In the genomic region with DNA sequence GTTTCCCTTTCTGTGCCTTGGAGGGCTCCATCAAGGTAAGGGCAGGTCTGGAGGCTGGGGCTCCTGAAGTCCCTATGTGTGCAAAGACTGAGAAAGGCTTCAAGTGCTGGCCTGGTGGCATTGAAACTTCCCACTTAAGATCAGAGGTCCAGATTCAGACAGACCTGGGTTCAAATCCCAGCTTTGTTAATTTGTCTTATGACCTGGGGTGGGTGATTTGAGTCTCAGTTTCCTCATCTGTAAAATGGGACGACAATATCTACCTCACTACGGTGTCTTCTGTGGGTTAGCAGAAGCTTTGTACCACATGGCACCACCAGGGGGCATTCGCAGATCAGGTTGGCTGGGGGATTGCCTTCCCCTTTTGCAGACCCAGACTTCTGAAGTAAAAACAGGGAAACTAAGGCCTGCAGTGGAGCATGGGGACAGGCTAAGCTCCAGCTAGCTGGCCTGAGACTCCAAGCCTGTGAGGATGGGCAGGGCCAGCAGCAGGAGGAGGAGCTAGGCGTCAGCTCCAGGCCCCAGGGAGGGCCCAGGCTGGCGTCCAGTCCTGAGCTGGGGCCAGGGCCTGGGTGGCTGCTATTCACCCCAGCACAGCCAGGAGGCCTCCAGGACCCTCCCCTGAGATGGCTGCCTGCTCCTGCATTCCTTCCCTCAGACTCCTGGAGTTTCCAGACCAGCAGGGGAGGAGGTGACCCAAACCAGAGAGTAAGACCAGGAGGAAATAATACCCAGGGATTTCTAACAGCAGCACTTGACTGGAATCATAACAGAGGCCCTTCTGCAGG, we compare ENCODE assay signal across 1 cellular context.
TF ChIP-seq lines count a peak whose summit lies in the region.

No MANE protein-coding gene starts in this region.

TF ChIP-seq in H1, 55 proteins besides CTCF, POLR2A, EP300 and RAD21:
- TF ChIP-seq TCF12 (IDR thresholded peaks at IDR 0.05; ENCODE audit: low read depth, low read length), result no peak
- TF ChIP-seq YY1 (IDR thresholded peaks at IDR 0.05; ENCODE audit: low read depth, low read length), result peak; percentile 50; the same call in 1 of the 2 replicates
- no peak for TF ChIP-seq NRF1 (IDR thresholded peaks at IDR 0.05; ENCODE audit: low read depth, low read length)
- no peak for TF ChIP-seq PHF8 (conservative IDR thresholded peaks at IDR 0.05; ENCODE audit: low read depth, low read length)
- TF ChIP-seq SP2 (IDR thresholded peaks at IDR 0.05; ENCODE audit: low read length), result no peak
- no peak for TF ChIP-seq CREB1 (IDR thresholded peaks at IDR 0.05)
- TF ChIP-seq ATF2 (IDR thresholded peaks at IDR 0.05; ENCODE audit: low read length), result no peak
- no peak for TF ChIP-seq SP1 (IDR thresholded peaks at IDR 0.05; ENCODE audit: low read depth, low read length)
- no peak for TF ChIP-seq BACH1 (IDR thresholded peaks at IDR 0.05; ENCODE audit: low read length)
- peak; percentile 44; the same call in 1 of the 2 replicates for TF ChIP-seq MAX (IDR thresholded peaks at IDR 0.05)
- TF ChIP-seq TAF7 (optimal IDR thresholded peaks at IDR 0.05; ENCODE audit: borderline replicate concordance, low read depth, low read length), result no peak
- TF ChIP-seq KDM1A (IDR thresholded peaks at IDR 0.05; ENCODE audit: borderline replicate concordance, low read length), result peak; percentile 99
- TF ChIP-seq HDAC2 (IDR thresholded peaks at IDR 0.05; ENCODE audit: borderline replicate concordance in 1 of 2, low read depth in 2 of 2, low read length in 2 of 2), result peak; percentile 64 to 73; a peak in 2 of 4 replicates
- peak; percentile 73; the same call in 1 of the 2 replicates for TF ChIP-seq TEAD4 (IDR thresholded peaks at IDR 0.05; ENCODE audit: low read depth, low read length)
- no peak for TF ChIP-seq GTF2F1 (IDR thresholded peaks at IDR 0.05; ENCODE audit: borderline replicate concordance, low read depth, low read length)
